1 cellular context compared by ENCODE assay signal in the genomic region with DNA sequence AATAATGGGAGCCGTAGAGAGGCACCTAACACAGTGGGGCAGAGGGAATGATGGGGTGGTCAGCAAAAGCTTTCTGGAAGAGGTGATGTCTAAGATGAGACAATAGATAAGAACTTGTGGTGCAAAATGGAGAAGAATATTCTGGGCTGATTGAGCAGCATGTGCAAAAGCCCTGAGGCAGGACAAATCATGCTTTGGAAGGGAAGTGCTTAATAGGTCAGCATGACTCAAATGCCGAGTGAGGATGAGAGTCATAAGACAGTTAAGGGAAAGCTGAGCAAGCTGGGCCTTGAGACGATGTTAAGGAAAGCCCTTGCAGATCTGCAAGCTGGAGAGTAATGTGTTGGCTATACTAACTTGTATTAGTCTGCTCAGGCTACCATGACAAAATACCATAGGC.
TF ChIP-seq lines count a peak whose summit lies in the region.

No MANE protein-coding gene starts in this region.

TF ChIP-seq in H1, 55 proteins besides CTCF, POLR2A, EP300 and RAD21 (continued from another document):
- TF ChIP-seq SAP30 (IDR thresholded peaks at IDR 0.05; ENCODE audit: insufficient read depth, insufficient replicate concordance, low read length): no peak
- TF ChIP-seq KDM1A (IDR thresholded peaks at IDR 0.05; ENCODE audit: borderline replicate concordance, low read length): no peak
- no peak for TF ChIP-seq GABPA (IDR thresholded peaks at IDR 0.05; ENCODE audit: borderline replicate concordance, insufficient read depth, low read length)
- TF ChIP-seq POLR2AphosphoS5 (IDR thresholded peaks at IDR 0.05; ENCODE audit: low read depth, low read length): no peak
- TF ChIP-seq CBX5 (IDR thresholded peaks at IDR 0.05; ENCODE audit: low read depth, low read length): no peak
- TF ChIP-seq MAFK (IDR thresholded peaks at IDR 0.05; ENCODE audit: low read depth, low read length): no peak
- TF ChIP-seq SIRT6 (IDR thresholded peaks at IDR 0.05; ENCODE audit: low read length): no peak
- TF ChIP-seq SIN3A (conservative IDR thresholded peaks at IDR 0.05 in 1 of 2, IDR thresholded peaks at IDR 0.05 in 1 of 2; ENCODE audit: low read depth in 1 of 2, low read length in 2 of 2): no peak
- no peak for TF ChIP-seq HDAC2 (IDR thresholded peaks at IDR 0.05; ENCODE audit: borderline replicate concordance in 1 of 2, low read depth in 2 of 2, low read length in 2 of 2)
